ENCODE assay signal across 8 cellular contexts in genomic region chr7:73738612-73739386, GRCh38. TPM values are rescaled to one million over a fixed set of nuclear protein-coding genes. Genes with fewer than 3 reads are reported as not detected.
DNase-seq lines count a peak whose midpoint lies in the region; ATAC-seq and TF ChIP-seq lines count a peak whose summit lies in the region.

A gene with protein sequence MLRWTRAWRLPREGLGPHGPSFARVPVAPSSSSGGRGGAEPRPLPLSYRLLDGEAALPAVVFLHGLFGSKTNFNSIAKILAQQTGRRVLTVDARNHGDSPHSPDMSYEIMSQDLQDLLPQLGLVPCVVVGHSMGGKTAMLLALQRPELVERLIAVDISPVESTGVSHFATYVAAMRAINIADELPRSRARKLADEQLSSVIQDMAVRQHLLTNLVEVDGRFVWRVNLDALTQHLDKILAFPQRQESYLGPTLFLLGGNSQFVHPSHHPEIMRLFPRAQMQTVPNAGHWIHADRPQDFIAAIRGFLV (minus strand): TSS chr7:73738802. CDS start chr7:73738770, 32 bp downstream.

- peak; percentile 94 for ATAC-seq in activated T-helper 17 cell treated with anti-CD3 and anti-CD28 coated beads, Interleukin-2, amount 50 U/mL, for 72 hours (replicated peaks)
- peak; percentile 81 to 90 for ATAC-seq in naive thymus-derived CD8-positive, alpha-beta T cell
- ATAC-seq in stimulated activated naive B cell treated with anti-CD40 and anti-IgM and Interleukin-4, amounts not matched to agents 10 μg/mL and 1 μg/mL and 100 μg/mL, for 72 hours (replicated peaks) = peak; percentile 89 to 93

- H3K27me3 ChIP-seq in fibroblast of lung (ENCODE audit: control insufficient read depth, insufficient read depth, low read length) = no peaks in the 10 kb centered on the region

- H3K36me3 Mint-ChIP-seq in activated T-helper 17 cell treated with anti-CD3 and anti-CD28 coated beads, Interleukin-2, amount 50 U/mL, for 72 hours (ENCODE audit: low read depth) = peaks cover 9% of the 10 kb centered on the region
- peaks cover 0 to 5% (median 0%) of the 10 kb centered on the region in 3 donors for H3K36me3 Mint-ChIP-seq in naive thymus-derived CD8-positive, alpha-beta T cell
- H3K36me3 Mint-ChIP-seq in stimulated activated naive B cell treated with anti-CD40 and anti-IgM and Interleukin-4, amounts not matched to agents 10 μg/mL and 1 μg/mL and 100 μg/mL, for 72 hours = peaks cover 5 to 10% of the 10 kb centered on the region in 2 donors

- H3K4me3 ChIP-seq in fibroblast of lung (replicated peaks in 1 of 4; ENCODE audit: control extremely low read depth in 1 of 4, insufficient read depth in 1 of 4, low read depth in 3 of 4, low read length in 4 of 4) = peak within 1 kb of the TSS; percentile 69 to 95 (median 87)

- POLR2A ChIA-PET in RWPE1 (lab: Yijun Ruan, JAX; ENCODE audit: low non-redundant PET) = interaction anchor here (0.5 to 1.0 kb wide), 7 partner anchors 44 to 207 kb away, joined by 3 to 8 read pairs (median 4); no protein-coding TSS in a partner anchor
- POLR2A ChIA-PET in naive thymus-derived CD8-positive, alpha-beta T cell (lab: Charles Lee) = interaction anchor here (0.6 to 2.1 kb wide), 9 partner anchors 14 to 217 kb away, joined by 3 to 10 read pairs (median 5); partner anchors contain the start of genes BAZ1B, BCL7B and VPS37D

- H3K27ac ChIP-seq in RWPE1 (peak within 1 kb of the TSS; percentile 93), fibroblast of lung (ENCODE audit: insufficient read depth, low read length) (peak within 1 kb of the TSS; percentile 88)

- H3K27ac Mint-ChIP-seq in activated T-helper 17 cell treated with anti-CD3 and anti-CD28 coated beads, Interleukin-2, amount 50 U/mL, for 72 hours = peak within 1 kb of the TSS; percentile 81
- H3K27ac Mint-ChIP-seq in naive thymus-derived CD8-positive, alpha-beta T cell = peak within 1 kb of the TSS; percentile 83 to 98 (median 94)
- H3K27ac Mint-ChIP-seq in stimulated activated naive B cell treated with anti-CD40 and anti-IgM and Interleukin-4, amounts not matched to agents 10 μg/mL and 1 μg/mL and 100 μg/mL, for 72 hours = peak within 1 kb of the TSS; percentile 98

- peaks cover 7% of the 10 kb centered on the region for H3K79me2 ChIP-seq in fibroblast of lung (ENCODE audit: control insufficient read depth, insufficient read depth, low read length)

- H3K4me1 ChIP-seq in fibroblast of lung (ENCODE audit: control insufficient read depth, extremely low read depth, insufficient read depth, low read length) = peaks cover 8% of the 10 kb centered on the region

- DNase-seq in EH (ENCODE audit: low read depth) (peak; percentile 92), H4 (ENCODE audit: low spot score) (peak; percentile 93), LoVo (ENCODE audit: low spot score) (peak; percentile 100), RWPE1 (ENCODE audit: low spot score) (peak; percentile 97), fibroblast of lung (ENCODE audit: low read depth in 2 of 2) (peak; percentile 92 to 95)
- DNase-seq in naive thymus-derived CD8-positive, alpha-beta T cell = peak; percentile 95 to 99 (median 98)
- DNase-seq in stimulated activated naive B cell treated with anti-CD40 and anti-IgM and Interleukin-4, amounts not matched to agents 10 μg/mL and 1 μg/mL and 100 μg/mL, for 72 hours = peak; percentile 94

- H2AFZ ChIP-seq in fibroblast of lung (ENCODE audit: low read length) = peak within 1 kb of the TSS; percentile 90

- CTCF ChIA-PET in RWPE1 (lab: Yijun Ruan, JAX) = no interaction called here

- TF ChIP-seq CTCF in RWPE1 (conservative IDR thresholded peaks at IDR 0.05; ENCODE audit: low read depth) (no peak), fibroblast of lung (conservative IDR thresholded peaks at IDR 0.05 in 1 of 2, IDR thresholded peaks at IDR 0.05 in 1 of 2; ENCODE audit: low read depth in 1 of 2, low read length in 2 of 2) (no peak)

- H3K27me3 Mint-ChIP-seq in activated T-helper 17 cell treated with anti-CD3 and anti-CD28 coated beads, Interleukin-2, amount 50 U/mL, for 72 hours = no peaks in the 10 kb centered on the region
- H3K27me3 Mint-ChIP-seq in naive thymus-derived CD8-positive, alpha-beta T cell = no peaks in the 10 kb centered on the region
- H3K27me3 Mint-ChIP-seq in stimulated activated naive B cell treated with anti-CD40 and anti-IgM and Interleukin-4, amounts not matched to agents 10 μg/mL and 1 μg/mL and 100 μg/mL, for 72 hours = peaks cover 0 to 20% of the 10 kb centered on the region in 2 donors

- peaks cover 5% of the 10 kb centered on the region for H3K4me1 Mint-ChIP-seq in activated T-helper 17 cell treated with anti-CD3 and anti-CD28 coated beads, Interleukin-2, amount 50 U/mL, for 72 hours
- H3K4me1 Mint-ChIP-seq in naive thymus-derived CD8-positive, alpha-beta T cell = peaks cover 6 to 23% (median 19%) of the 10 kb centered on the region in 4 donors
- peaks cover 19 to 53% of the 10 kb centered on the region in 2 donors for H3K4me1 Mint-ChIP-seq in stimulated activated naive B cell treated with anti-CD40 and anti-IgM and Interleukin-4, amounts not matched to agents 10 μg/mL and 1 μg/mL and 100 μg/mL, for 72 hours

- peak within 1 kb of the TSS; percentile 82 for H3K9ac ChIP-seq in fibroblast of lung (ENCODE audit: insufficient read depth, low read length)

- peaks cover 2% of the 10 kb centered on the region for H3K36me3 ChIP-seq in fibroblast of lung (ENCODE audit: control insufficient read depth, insufficient read depth, low read length)

- H3K9me3 Mint-ChIP-seq in activated T-helper 17 cell treated with anti-CD3 and anti-CD28 coated beads, Interleukin-2, amount 50 U/mL, for 72 hours = no peaks in the 10 kb centered on the region
- no peaks in the 10 kb centered on the region for H3K9me3 Mint-ChIP-seq in naive thymus-derived CD8-positive, alpha-beta T cell
- H3K9me3 Mint-ChIP-seq in stimulated activated naive B cell treated with anti-CD40 and anti-IgM and Interleukin-4, amounts not matched to agents 10 μg/mL and 1 μg/mL and 100 μg/mL, for 72 hours = no peaks in the 10 kb centered on the region

- no peaks in the 10 kb centered on the region for H3K9me3 ChIP-seq in fibroblast of lung (ENCODE audit: control insufficient read depth, insufficient read depth, low read depth, low read length)

- peak within 1 kb of the TSS; percentile 90 for H3K4me2 ChIP-seq in fibroblast of lung (ENCODE audit: extremely low read depth, insufficient read depth, low read length)

- peak within 1 kb of the TSS; percentile 84 for H3K4me3 Mint-ChIP-seq in activated T-helper 17 cell treated with anti-CD3 and anti-CD28 coated beads, Interleukin-2, amount 50 U/mL, for 72 hours
- H3K4me3 Mint-ChIP-seq in naive thymus-derived CD8-positive, alpha-beta T cell = peak within 1 kb of the TSS; percentile 88 to 95 (median 92)
- peak within 1 kb of the TSS; percentile 90 to 97 for H3K4me3 Mint-ChIP-seq in stimulated activated naive B cell treated with anti-CD40 and anti-IgM and Interleukin-4, amounts not matched to agents 10 μg/mL and 1 μg/mL and 100 μg/mL, for 72 hours

- H4K20me1 ChIP-seq in fibroblast of lung (ENCODE audit: control insufficient read depth, extremely low read depth, insufficient read depth, low read length) = no peaks in the 10 kb centered on the region

RNA-seq across cellular contexts. Expression of the gene that starts here (rescaled TPM):
- 25.8 and 37.7 TPM in 2 replicates for total RNA-seq in H4 (2014; rRNA removed; shearing (Covaris generic))
- 10 to 100 TPM; 11.9 to 21.2 TPM for total RNA-seq in activated T-helper 17 cell treated with anti-CD3 and anti-CD28 coated beads, Interleukin-2, amount 50 U/mL, for 72 hours
- total RNA-seq in fibroblast of lung = 7.1 and 8.0 TPM in 2 replicates
- 6.5 and 16.3 TPM in 2 replicates for polyA plus RNA-seq in fibroblast of lung
- polyA plus RNA-seq in fibroblast of lung (2012) = 7.4 and 18.4 TPM in 2 replicates
- polyA minus RNA-seq in fibroblast of lung (ENCODE audit: low replicate concordance) = 44.9 and 45.3 TPM in 2 replicates
- 10 to 100 TPM; 20.7 to 24.9 TPM for total RNA-seq in naive thymus-derived CD8-positive, alpha-beta T cell
- polyA plus RNA-seq in naive thymus-derived CD8-positive, alpha-beta T cell = 10 to 100 TPM in 2 of 3 donors, 1 to 10 TPM in 1; 5.4 to 12.3 (median 10.0) TPM

Comparison
In these comparisons a context has a peak if more than half of its experiments do, and no peak if none do; other contexts are left out.
1. Peak in every context shown above with its lines: DNase-seq, ATAC-seq, H3K4me3 ChIP-seq and H3K27ac ChIP-seq.